In the genomic region with DNA sequence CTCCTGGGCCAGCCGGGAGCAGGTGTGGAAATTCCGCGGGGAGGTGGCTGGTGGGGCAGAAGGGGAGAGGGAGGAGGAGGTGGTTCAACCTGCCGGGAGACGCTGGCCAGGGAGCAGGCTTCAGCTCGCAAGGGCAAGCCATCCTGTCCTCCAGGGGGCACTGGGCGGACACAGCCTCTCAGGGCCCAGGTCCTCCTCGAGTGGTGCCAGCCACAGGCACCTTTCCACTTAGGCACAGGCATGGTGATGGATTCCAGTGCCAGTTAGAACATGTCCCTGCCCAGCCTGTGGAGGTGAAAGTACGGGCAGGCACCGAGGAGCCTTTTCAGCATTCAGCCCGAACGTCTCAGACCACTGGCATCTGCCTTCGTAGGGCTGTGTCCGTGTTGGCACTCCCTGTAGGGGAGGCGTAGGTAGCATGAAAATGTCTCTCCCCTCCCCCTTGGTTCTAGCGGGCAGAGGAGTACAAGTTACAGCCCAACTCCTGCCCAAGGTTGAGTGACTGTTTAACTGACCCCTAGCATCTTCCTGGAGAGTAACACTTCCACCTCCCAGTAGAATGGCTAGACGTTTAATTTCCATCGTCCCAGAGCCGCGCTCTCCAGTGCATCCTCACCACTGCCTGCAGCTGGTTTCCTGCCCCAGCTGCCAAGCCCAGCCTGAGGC, we compare ENCODE assay signal across 8 cellular contexts. TPM values are rescaled to one million over a fixed set of nuclear protein-coding genes. Genes with fewer than 3 reads are reported as not detected.
DNase-seq lines count a peak whose midpoint lies in the region; ATAC-seq and TF ChIP-seq lines count a peak whose summit lies in the region.

No MANE protein-coding gene starts in this region.

- no peak for ATAC-seq in HG03135 (IDR thresholded peaks at IDR 0.05; ENCODE audit: unreplicated experiment)

- H3K4me3 ChIP-seq in GM12865 (ENCODE audit: low read depth, low read length) (no peak overlapping the region), liver (ENCODE audit: low read depth in 1 of 3, low read length in 3 of 3) (no peak overlapping the region)

- H3K27ac ChIP-seq in liver (ENCODE audit: low read depth in 1 of 2, low read length in 2 of 2): no peak overlapping the region

- in situ Hi-C loops in ACHN (cut with HindIII; ENCODE audit: low pct_ligation_motif_present, low pct_unique_long_range_greater_than_20kb, low sequenced_read_pairs): no loop called here

- no peaks in the 10 kb centered on the region for H3K36me3 Mint-ChIP-seq in chondrocyte (ENCODE audit: low read depth)

- H3K9me3 ChIP-seq in liver (ENCODE audit: control insufficient read depth in 4 of 4, low read length in 3 of 4): no peaks in the 10 kb centered on the region

- H3K9ac ChIP-seq in liver (ENCODE audit: low read depth in 1 of 2, low read length in 2 of 2): no peak overlapping the region

- no peaks in the 10 kb centered on the region for H3K4me1 ChIP-seq in liver (ENCODE audit: control insufficient read depth in 4 of 4, insufficient read depth in 4 of 4, low read length in 3 of 4)

- no peaks in the 10 kb centered on the region for H3K36me3 ChIP-seq in liver (ENCODE audit: control insufficient read depth in 4 of 4, insufficient read depth in 3 of 4, low read depth in 1 of 4, low read length in 3 of 4)

- TF ChIP-seq RAD21 in liver (IDR thresholded peaks at IDR 0.05): peak in 1 of 2 donors; percentile 43

- peaks cover 21% of the 10 kb centered on the region for H3K4me1 Mint-ChIP-seq in chondrocyte (ENCODE audit: low read depth)

- 75% methylated on average over 20 of the region's 20 CpGs for WGBS in liver

- TF ChIP-seq CTCF in GM12865 (IDR thresholded peaks at IDR 0.05; ENCODE audit: insufficient read depth, low read depth, low read length, missing control alignments) (peak; percentile 7), chondrocyte (IDR thresholded peaks at IDR 0.05) (peak; percentile 78), liver (IDR thresholded peaks at IDR 0.05; ENCODE audit: low read depth, low read length, missing input control) (peak; percentile 6)

- no peaks in the 10 kb centered on the region for H3K9me3 Mint-ChIP-seq in chondrocyte (ENCODE audit: low read depth)

- H3K27ac Mint-ChIP-seq in chondrocyte (ENCODE audit: unreplicated experiment): no peak overlapping the region

- H3K27me3 ChIP-seq in liver (ENCODE audit: control insufficient read depth in 4 of 4, insufficient read depth in 4 of 4, low read length in 3 of 4): no peaks in the 10 kb centered on the region

- H3K4me3 Mint-ChIP-seq in chondrocyte (ENCODE audit: unreplicated experiment): peak overlapping the region; percentile 72

- H3K27me3 Mint-ChIP-seq in chondrocyte (ENCODE audit: low read depth): no peaks in the 10 kb centered on the region

- peak; percentile 50 for DNase-seq in ACHN
- peak; percentile 13 for DNase-seq in GM12865 (ENCODE audit: low read depth)
- DNase-seq in NCI-H748 treated with DMSO at 0.1 percent for 48 hours (lab: John Stamatoyannopoulos, UW): peak; percentile 27
- no peak for DNase-seq in chondrocyte (ENCODE audit: low spot score)
- peak; percentile 20 for DNase-seq in stromal cell of bone marrow (ENCODE audit: low read depth)
- DNase-seq in NK-92 (lab: John Stamatoyannopoulos, UW; ENCODE audit: unreplicated experiment): no peak

TF ChIP-seq in liver, 16 proteins besides CTCF, POLR2A, EP300 and RAD21:
- TF ChIP-seq HNF4A (conservative IDR thresholded peaks at IDR 0.05) (no peak), SP1 (IDR thresholded peaks at IDR 0.05) (no peak), RXRA (IDR thresholded peaks at IDR 0.05) (no peak)
- TF ChIP-seq, protein P1, sequence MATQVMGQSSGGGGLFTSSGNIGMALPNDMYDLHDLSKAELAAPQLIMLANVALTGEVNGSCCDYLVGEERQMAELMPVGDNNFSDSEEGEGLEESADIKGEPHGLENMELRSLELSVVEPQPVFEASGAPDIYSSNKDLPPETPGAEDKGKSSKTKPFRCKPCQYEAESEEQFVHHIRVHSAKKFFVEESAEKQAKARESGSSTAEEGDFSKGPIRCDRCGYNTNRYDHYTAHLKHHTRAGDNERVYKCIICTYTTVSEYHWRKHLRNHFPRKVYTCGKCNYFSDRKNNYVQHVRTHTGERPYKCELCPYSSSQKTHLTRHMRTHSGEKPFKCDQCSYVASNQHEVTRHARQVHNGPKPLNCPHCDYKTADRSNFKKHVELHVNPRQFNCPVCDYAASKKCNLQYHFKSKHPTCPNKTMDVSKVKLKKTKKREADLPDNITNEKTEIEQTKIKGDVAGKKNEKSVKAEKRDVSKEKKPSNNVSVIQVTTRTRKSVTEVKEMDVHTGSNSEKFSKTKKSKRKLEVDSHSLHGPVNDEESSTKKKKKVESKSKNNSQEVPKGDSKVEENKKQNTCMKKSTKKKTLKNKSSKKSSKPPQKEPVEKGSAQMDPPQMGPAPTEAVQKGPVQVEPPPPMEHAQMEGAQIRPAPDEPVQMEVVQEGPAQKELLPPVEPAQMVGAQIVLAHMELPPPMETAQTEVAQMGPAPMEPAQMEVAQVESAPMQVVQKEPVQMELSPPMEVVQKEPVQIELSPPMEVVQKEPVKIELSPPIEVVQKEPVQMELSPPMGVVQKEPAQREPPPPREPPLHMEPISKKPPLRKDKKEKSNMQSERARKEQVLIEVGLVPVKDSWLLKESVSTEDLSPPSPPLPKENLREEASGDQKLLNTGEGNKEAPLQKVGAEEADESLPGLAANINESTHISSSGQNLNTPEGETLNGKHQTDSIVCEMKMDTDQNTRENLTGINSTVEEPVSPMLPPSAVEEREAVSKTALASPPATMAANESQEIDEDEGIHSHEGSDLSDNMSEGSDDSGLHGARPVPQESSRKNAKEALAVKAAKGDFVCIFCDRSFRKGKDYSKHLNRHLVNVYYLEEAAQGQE (IDR thresholded peaks at IDR 0.05): no peak

RNA-seq across cellular contexts. Expression of a gene that starts 48.9 kb away (rescaled TPM):
- 36.6 to 66.7 TPM (median 58.5 TPM) in 3 replicates for total RNA-seq in chondrocyte
- 10 to 100 TPM in 1 of 2 donors, 1 to 10 TPM in 1; 3.1 to 13.1 TPM for total RNA-seq in liver
- 1 to 10 TPM; 2.3 to 7.8 TPM for polyA plus RNA-seq in liver

Comparison
In these comparisons a context has a peak if more than half of its experiments do, and no peak if none do; other contexts are left out.
1. DNase-seq: peak in ACHN (single experiment), GM12865 (single experiment), NCI-H748 treated with DMSO at 0.1 percent for 48 hours (single experiment) and stromal cell of bone marrow (single experiment); none in chondrocyte (single experiment) and NK-92 (single experiment).
2. CTCF ChIP-seq: peak in every context shown above with its lines; median percentile 78 in chondrocyte; 7 in GM12865; 6 in liver.